In the genomic region with DNA sequence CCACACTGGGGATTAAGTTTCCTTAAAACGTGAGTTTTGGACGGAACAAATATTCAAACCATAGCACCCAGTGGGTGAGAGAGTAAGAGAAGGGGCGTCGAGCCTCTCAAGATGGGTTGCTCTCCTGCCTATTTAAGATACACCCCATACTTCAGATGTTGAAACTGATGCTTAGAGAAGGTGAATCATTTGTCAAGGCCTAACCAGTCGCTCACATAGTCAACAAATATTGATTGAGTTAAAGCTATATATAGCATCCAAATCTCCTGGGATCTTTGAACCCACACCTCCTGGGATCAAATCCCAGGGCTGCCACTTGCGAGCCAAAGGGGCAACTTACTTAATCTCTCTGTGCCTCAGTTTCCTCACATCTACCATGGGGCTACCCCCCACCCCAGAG, we compare ENCODE assay signal across 2 cellular contexts.
TF ChIP-seq lines count a peak whose summit lies in the region.

No MANE protein-coding gene starts in this region.

TF ChIP-seq in IMR-90, 13 proteins besides CTCF, POLR2A, EP300 and RAD21:
- TF ChIP-seq SMC3 (IDR thresholded peaks at IDR 0.05; ENCODE audit: low read depth, low read length): no peak
- TF ChIP-seq MXI1 (IDR thresholded peaks at IDR 0.05; ENCODE audit: borderline replicate concordance, low read depth, low read length): no peak
- no peak for TF ChIP-seq MAZ (IDR thresholded peaks at IDR 0.05; ENCODE audit: borderline replicate concordance, low read depth, low read length)
- TF ChIP-seq NFE2L2 (IDR thresholded peaks at IDR 0.05; ENCODE audit: low read depth, low read length): no peak
- no peak for TF ChIP-seq CHD1 (IDR thresholded peaks at IDR 0.05; ENCODE audit: low read depth, low read length)
- no peak for TF ChIP-seq MAFK (IDR thresholded peaks at IDR 0.05; ENCODE audit: low read depth, low read length)
- no peak for TF ChIP-seq USF2 (IDR thresholded peaks at IDR 0.05; ENCODE audit: low read depth, low read length)
- TF ChIP-seq BHLHE40 (IDR thresholded peaks at IDR 0.05; ENCODE audit: low read depth, low read length): no peak
- TF ChIP-seq RFX5 (IDR thresholded peaks at IDR 0.05; ENCODE audit: low read depth, low read length): no peak
- TF ChIP-seq, protein P1, sequence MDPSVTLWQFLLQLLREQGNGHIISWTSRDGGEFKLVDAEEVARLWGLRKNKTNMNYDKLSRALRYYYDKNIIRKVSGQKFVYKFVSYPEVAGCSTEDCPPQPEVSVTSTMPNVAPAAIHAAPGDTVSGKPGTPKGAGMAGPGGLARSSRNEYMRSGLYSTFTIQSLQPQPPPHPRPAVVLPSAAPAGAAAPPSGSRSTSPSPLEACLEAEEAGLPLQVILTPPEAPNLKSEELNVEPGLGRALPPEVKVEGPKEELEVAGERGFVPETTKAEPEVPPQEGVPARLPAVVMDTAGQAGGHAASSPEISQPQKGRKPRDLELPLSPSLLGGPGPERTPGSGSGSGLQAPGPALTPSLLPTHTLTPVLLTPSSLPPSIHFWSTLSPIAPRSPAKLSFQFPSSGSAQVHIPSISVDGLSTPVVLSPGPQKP (IDR thresholded peaks at IDR 0.05; ENCODE audit: borderline replicate concordance, low read depth, low read length): no peak
- no peak for TF ChIP-seq FOS (IDR thresholded peaks at IDR 0.05; ENCODE audit: low read depth, low read length)
- no peak for TF ChIP-seq RCOR1 (IDR thresholded peaks at IDR 0.05; ENCODE audit: insufficient replicate concordance, low read length)
- no peak for TF ChIP-seq CEBPB (IDR thresholded peaks at IDR 0.05; ENCODE audit: low read depth, low read length)

TF ChIP-seq in K562, 482 proteins besides CTCF, POLR2A, EP300 and RAD21:
- TF ChIP-seq BRD9 (IDR thresholded peaks at IDR 0.05; ENCODE audit: low read depth, partially characterized antibody) (no peak), RBM25 (IDR thresholded peaks at IDR 0.05; ENCODE audit: low read depth, low read length, severe bottlenecking) (peak; percentile 29), HNRNPL (IDR thresholded peaks at IDR 0.05; ENCODE audit: low read depth, low read length) (no peak)
TF ChIP-seq in K562: peak in this region for 1.
